Comparison of ENCODE assay signal across 16 cellular contexts in the genomic region with DNA sequence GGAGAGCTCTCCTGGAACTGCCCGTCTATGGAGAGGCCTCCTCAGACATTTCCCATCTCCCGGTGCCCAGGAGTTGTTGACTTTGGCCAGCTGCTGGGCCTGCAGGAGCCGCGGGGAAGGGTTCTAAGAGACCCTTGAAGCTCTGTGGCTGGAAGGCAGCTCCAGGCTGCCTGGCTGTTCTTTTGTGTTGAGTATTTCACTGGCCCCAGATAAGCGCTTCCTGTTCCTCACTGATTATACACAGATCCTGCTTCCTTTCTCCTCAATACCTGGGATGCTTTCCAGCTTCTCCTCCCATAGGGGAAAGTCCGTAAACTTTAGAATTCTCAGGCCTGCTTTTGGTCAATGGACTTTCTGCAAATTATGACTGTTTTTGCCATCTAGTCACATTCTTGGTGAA. TPM values are rescaled to one million over a fixed set of nuclear protein-coding genes. Genes with fewer than 3 reads are reported as not detected.
DNase-seq lines count a peak whose midpoint lies in the region; ATAC-seq and TF ChIP-seq lines count a peak whose summit lies in the region.
"Had no signal": no experiment of that assay in that cellular context is flagged by ENCODE, and none has a peak within 500 bp of the region (broad histone marks: within the 10 kb centered on the region; RNA-seq: fewer than 3 reads in every experiment).

No MANE protein-coding gene starts in this region.

- intact Hi-C loops in esophagus muscularis mucosa (cut with DNase I) (no loop called here), uterus (cut with DNase I; ENCODE audit: low total_unique reads) (no loop called here)

- H3K27me3 ChIP-seq in esophagus muscularis mucosa = no peaks in the 10 kb centered on the region
- no peaks in the 10 kb centered on the region for H3K27me3 ChIP-seq in uterus
- H3K27me3 ChIP-seq: testis had no signal

- H3K4me1 ChIP-seq in esophagus muscularis mucosa = peaks cover 43 to 49% (median 47%) of the 10 kb centered on the region in 4 donors
- peaks cover 5 to 11% of the 10 kb centered on the region in 2 donors for H3K4me1 ChIP-seq in uterus
- H3K4me1 ChIP-seq: testis had no signal

- ATAC-seq in GM18909 (IDR thresholded peaks at IDR 0.05; ENCODE audit: poor library complexity, unreplicated experiment) = no peak
- ATAC-seq: naive thymus-derived CD8-positive, alpha-beta T cell had no signal

- no peak for TF ChIP-seq POLR2A in esophagus muscularis mucosa (IDR thresholded peaks at IDR 0.05; ENCODE audit: low read depth)
- TF ChIP-seq POLR2A in uterus (IDR thresholded peaks at IDR 0.05) = no peak

- peak overlapping the region; percentile 37 to 60 (median 42) for H3K27ac ChIP-seq in esophagus muscularis mucosa (replicated peaks in 1 of 4)
- peak overlapping the region; percentile 60 to 75 for H3K27ac ChIP-seq in uterus
- H3K27ac ChIP-seq: 22Rv1, epithelial cell of prostate, testis had no signal

- 46% methylated on average over 6 of the region's 6 CpGs for WGBS in esophagus muscularis mucosa

- no peak for TF ChIP-seq CTCF in esophagus muscularis mucosa (IDR thresholded peaks at IDR 0.05)
- TF ChIP-seq CTCF in uterus (IDR thresholded peaks at IDR 0.05) = no peak

- H3K4me3 ChIP-seq in esophagus muscularis mucosa (no peak overlapping the region), uterus (no peak overlapping the region)
- H3K4me3 ChIP-seq: testis had no signal

- no peak for TF ChIP-seq EP300 in esophagus muscularis mucosa (IDR thresholded peaks at IDR 0.05)

- H3K36me3 ChIP-seq in esophagus muscularis mucosa = no peaks in the 10 kb centered on the region
- H3K36me3 ChIP-seq in uterus = no peaks in the 10 kb centered on the region

- DNase-seq in DMS153 treated with DMSO at 0.1 percent for 48 hours (lab: John Stamatoyannopoulos, UW; ENCODE audit: unreplicated experiment) (peak; percentile 37), DMS153 (lab: John Stamatoyannopoulos, UW) (no peak), esophagus muscularis mucosa (ENCODE audit: extremely low spot score) (no peak), lung microvascular endothelial cell (ENCODE audit: low read depth in 2 of 2) (peak; percentile 55), uterus (peak in 1 of 2 donors; percentile 34), SIG-M5 treated with dmso at 0.1 percent for 504 hours (lab: John Stamatoyannopoulos, UW; ENCODE audit: unreplicated experiment) (no peak)
- DNase-seq in activated CD4-positive, alpha-beta T cell treated with anti-CD3 and anti-CD28 coated beads for 4 hours = no peak
- DNase-seq: activated CD4-positive, alpha-beta T cell treated with anti-CD3 and anti-CD28 coated beads, Interleukin-2, amount 10 ng/mL, durations not matched to agents 24 days and 14 days; CD8-positive, alpha-beta memory T cell; naive thymus-derived CD8-positive, alpha-beta T cell; NCI-H1436; NK-92 treated with Interleukin-12 subunit alpha and Interleukin-12 subunit beta, amount 100 ng/mL, for 24 hours; testis had no signal

- H3K9me3 ChIP-seq in esophagus muscularis mucosa = no peaks in the 10 kb centered on the region
- H3K9me3 ChIP-seq in uterus = no peaks in the 10 kb centered on the region
- H3K9me3 ChIP-seq: testis had no signal

RNA-seq across cellular contexts. Expression of a gene that starts 57.8 kb away (rescaled TPM):
- total RNA-seq in esophagus muscularis mucosa (100 to 1,000 TPM; 101 to 148 (median 136) TPM), lung microvascular endothelial cell (50.1 and 62.7 TPM in 2 replicates), uterus (100 to 1,000 TPM in 1 of 4 donors, 10 to 100 TPM in 3; 62.0 to 106 (median 89.4) TPM)

Comparison
In these comparisons a context has a peak if more than half of its experiments do, and no peak if none do; other contexts are left out.
1. DNase-seq: peak in DMS153 treated with DMSO at 0.1 percent for 48 hours (single experiment) and lung microvascular endothelial cell (2 of 2); none in DMS153 (single experiment), esophagus muscularis mucosa (single experiment), activated CD4-positive, alpha-beta T cell treated with anti-CD3 and anti-CD28 coated beads for 4 hours (0 of 2) and SIG-M5 treated with dmso at 0.1 percent for 504 hours (single experiment).